ENCODE assay signal across 31 cellular contexts in the genomic region with DNA sequence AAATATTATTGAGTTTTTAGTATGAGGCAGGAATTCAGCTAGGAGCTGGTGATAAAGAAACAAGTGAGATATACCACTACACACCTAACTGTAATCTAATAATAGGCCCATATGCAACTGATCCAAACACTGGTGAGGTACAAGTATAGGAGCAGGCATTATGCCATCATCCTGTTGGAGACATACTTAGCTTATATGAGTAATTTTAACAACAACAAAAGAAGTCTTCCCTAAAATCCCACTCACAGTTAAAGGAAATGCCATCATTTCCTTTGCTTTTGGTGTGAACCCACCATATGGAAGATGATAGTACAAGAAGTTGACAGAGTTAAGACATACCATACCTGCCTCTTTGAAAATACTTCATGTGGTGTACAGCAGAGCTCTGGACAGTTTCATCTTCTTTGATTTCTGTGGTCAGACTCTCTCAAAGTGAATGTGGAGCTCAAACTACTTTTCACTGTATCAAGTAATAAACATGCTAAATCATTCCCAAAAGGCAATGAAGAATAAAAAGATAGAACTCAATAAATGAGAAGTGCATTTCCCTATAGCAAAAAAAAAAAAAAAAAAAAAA.
A peak's percentile ranks its signal among the peaks of the same experiment; 100 is the strongest.
DNase-seq lines count a peak whose midpoint lies in the region; ATAC-seq and TF ChIP-seq lines count a peak whose summit lies in the region.
"Had no signal": no experiment of that assay in that cellular context is flagged by ENCODE, and none has a peak within 500 bp of the region (broad histone marks: within the 10 kb centered on the region; RNA-seq: fewer than 3 reads in every experiment).

No MANE protein-coding gene starts in this region.

- peak; percentile 36 to 59 for ATAC-seq in activated naive CD4-positive, alpha-beta T cell treated with anti-CD3 and anti-CD28 coated beads, Interleukin-2, amount 50 U/mL, for 72 hours
- peak; percentile 54; the same call in 1 of the 3 replicates for ATAC-seq in RWPE2 (ENCODE audit: low read depth)
- no peak for ATAC-seq in T-helper 17 cell
- ATAC-seq: activated CD4-positive, CD25-positive, alpha-beta regulatory T cell treated with anti-CD3 and anti-CD28 coated beads, Interleukin-2, amount 50 U/mL, for 24 hours; activated T-cell treated with anti-CD3 and anti-CD28 coated beads, Interleukin-2, amount 50 U/mL, for 72 hours; effector memory CD8-positive, alpha-beta T cell; GM23338; lower lobe of right lung; mucosa of descending colon; natural killer cell; psoas muscle; stimulated activated naive B cell treated with anti-CD40 and anti-IgM and Interleukin-4, amounts not matched to agents 10 μg/mL and 1 μg/mL and 100 μg/mL, for 72 hours; upper lobe of right lung had no signal

- H3K4me3 ChIP-seq in RWPE2 (ENCODE audit: severe bottlenecking) (no peak overlapping the region), skeletal muscle satellite cell (ENCODE audit: low read length) (no peak overlapping the region), dorsolateral prefrontal cortex (no peak overlapping the region)
- H3K4me3 ChIP-seq: GM23338, lower lobe of right lung, MG63, mucosa of descending colon, psoas muscle, suprapubic skin, upper lobe of right lung had no signal

- H3K36me3 Mint-ChIP-seq in activated naive CD4-positive, alpha-beta T cell treated with anti-CD3 and anti-CD28 coated beads, Interleukin-2, amount 50 U/mL, for 72 hours, result peaks cover 5% of the 10 kb centered on the region in 2 donors
- no peaks in the 10 kb centered on the region for H3K36me3 Mint-ChIP-seq in T-helper 17 cell (ENCODE audit: low read depth)
- H3K36me3 Mint-ChIP-seq: natural killer cell; stimulated activated naive B cell treated with anti-CD40 and anti-IgM and Interleukin-4, amounts not matched to agents 10 μg/mL and 1 μg/mL and 100 μg/mL, for 72 hours had no signal

- no peak for DNase-seq in activated naive CD4-positive, alpha-beta T cell treated with anti-CD3 and anti-CD28 coated beads, Interleukin-2, amount 50 U/mL, for 72 hours (ENCODE audit: low spot score in 2 of 2)
- no peak for DNase-seq in activated naive CD4-positive, alpha-beta T cell treated with anti-CD3 and anti-CD28 coated beads, Interleukin-2, amount 50 U/mL, for 16 hours
- no peak for DNase-seq in RWPE2 (ENCODE audit: low spot score)
- peak; percentile 36 for DNase-seq in dermis blood vessel endothelial cell
- no peak for DNase-seq in dorsolateral prefrontal cortex
- no peak for DNase-seq in HT-29 (ENCODE audit: low spot score)
- no peak for DNase-seq in T-helper 17 cell
- DNase-seq: 8988T; activated CD4-positive, alpha-beta memory T cell treated with anti-CD3 and anti-CD28 coated beads for 36 hours; activated naive CD4-positive, alpha-beta T cell; activated T-cell treated with anti-CD3 and anti-CD28 coated beads, Interleukin-2, amount 50 U/mL, for 72 hours; Caco-2; effector memory CD8-positive, alpha-beta T cell; KG1; lower lobe of right lung; MG63; mucosa of descending colon; natural killer cell; NCI-H1105 treated with DMSO at 0.1 percent for 48 hours; NCI-H2029; NCI-H526; NK-92 treated with Interleukin-12 subunit alpha and Interleukin-12 subunit beta, amount 100 ng/mL, for 24 hours; occipital lobe; psoas muscle; stimulated activated naive B cell treated with anti-CD40 and anti-IgM and Interleukin-4, amounts not matched to agents 10 μg/mL and 1 μg/mL and 100 μg/mL, for 72 hours; upper lobe of right lung had no signal

- TF ChIP-seq CTCF in RWPE2 (IDR thresholded peaks at IDR 0.05; ENCODE audit: poor library complexity, severe bottlenecking), result no peak
- TF ChIP-seq CTCF in dorsolateral prefrontal cortex (IDR thresholded peaks at IDR 0.05 in 54 of 56, conservative IDR thresholded peaks at IDR 0.05 in 2 of 56; ENCODE audit: low read depth in 1 of 56, partially characterized antibody in 56 of 56), result no peak

- peak overlapping the region; percentile 3 for H3K4me2 ChIP-seq in skeletal muscle satellite cell (ENCODE audit: low read length)
- H3K4me2 ChIP-seq: GM23338 had no signal

- H3K4me3 Mint-ChIP-seq in T-helper 17 cell, result no peak overlapping the region
- H3K4me3 Mint-ChIP-seq: activated CD4-positive, alpha-beta memory T cell treated with anti-CD3 and anti-CD28 coated beads for 36 hours; activated T-cell treated with anti-CD3 and anti-CD28 coated beads, Interleukin-2, amount 50 U/mL, for 72 hours; effector memory CD8-positive, alpha-beta T cell; GM23338; natural killer cell; stimulated activated naive B cell treated with anti-CD40 and anti-IgM and Interleukin-4, amounts not matched to agents 10 μg/mL and 1 μg/mL and 100 μg/mL, for 72 hours had no signal

- H3K27me3 ChIP-seq in RWPE2 (ENCODE audit: insufficient read depth, poor library complexity, severe bottlenecking), result no peaks in the 10 kb centered on the region
- no peaks in the 10 kb centered on the region for H3K27me3 ChIP-seq in skeletal muscle satellite cell (ENCODE audit: control insufficient read depth, insufficient read depth, low read length)
- H3K27me3 ChIP-seq in dorsolateral prefrontal cortex, result peaks cover 0 to 2% (median 0%) of the 10 kb centered on the region in 45 donors
- H3K27me3 ChIP-seq: MG63, suprapubic skin, upper lobe of right lung had no signal

- H3K9me3 ChIP-seq in RWPE2 (ENCODE audit: severe bottlenecking) (no peaks in the 10 kb centered on the region), skeletal muscle satellite cell (replicated peaks; ENCODE audit: low read length) (no peaks in the 10 kb centered on the region), T-helper 17 cell (ENCODE audit: control insufficient read depth, low read length, poor library complexity, severe bottlenecking) (no peaks in the 10 kb centered on the region)
- H3K9me3 ChIP-seq: Caco-2, lower lobe of right lung, mucosa of descending colon, psoas muscle, suprapubic skin, upper lobe of right lung had no signal

- H3K9me3 Mint-ChIP-seq in activated naive CD4-positive, alpha-beta T cell treated with anti-CD3 and anti-CD28 coated beads, Interleukin-2, amount 50 U/mL, for 72 hours, result peaks cover 8% of the 10 kb centered on the region in 2 donors

- peaks cover 2% of the 10 kb centered on the region for H3K4me1 Mint-ChIP-seq in T-helper 17 cell
- H3K4me1 Mint-ChIP-seq: natural killer cell had no signal

- H3K27ac Mint-ChIP-seq in activated naive CD4-positive, alpha-beta T cell treated with anti-CD3 and anti-CD28 coated beads, Interleukin-2, amount 50 U/mL, for 72 hours, result no peak overlapping the region
- no peak overlapping the region for H3K27ac Mint-ChIP-seq in T-helper 17 cell
- H3K27ac Mint-ChIP-seq: activated CD4-positive, alpha-beta memory T cell treated with anti-CD3 and anti-CD28 coated beads for 36 hours; activated T-cell treated with anti-CD3 and anti-CD28 coated beads, Interleukin-2, amount 50 U/mL, for 72 hours; effector memory CD8-positive, alpha-beta T cell; natural killer cell; stimulated activated naive B cell treated with anti-CD40 and anti-IgM and Interleukin-4, amounts not matched to agents 10 μg/mL and 1 μg/mL and 100 μg/mL, for 72 hours had no signal

- H3K36me3 ChIP-seq in RWPE2 (ENCODE audit: low read depth) (no peaks in the 10 kb centered on the region), skeletal muscle satellite cell (ENCODE audit: insufficient read depth, low read length) (no peaks in the 10 kb centered on the region)
- H3K36me3 ChIP-seq: lower lobe of right lung, MG63, suprapubic skin, upper lobe of right lung had no signal

- H3K27me3 Mint-ChIP-seq in T-helper 17 cell, result no peaks in the 10 kb centered on the region
- H3K27me3 Mint-ChIP-seq: activated CD4-positive, alpha-beta memory T cell treated with anti-CD3 and anti-CD28 coated beads for 36 hours; effector memory CD8-positive, alpha-beta T cell; stimulated activated naive B cell treated with anti-CD40 and anti-IgM and Interleukin-4, amounts not matched to agents 10 μg/mL and 1 μg/mL and 100 μg/mL, for 72 hours had no signal

- intact Hi-C loops in dorsolateral prefrontal cortex (cut with DNase I), result no loop called here

- H3K27ac ChIP-seq in RWPE2 (ENCODE audit: poor library complexity, severe bottlenecking) (no peak overlapping the region), dorsolateral prefrontal cortex (no peak overlapping the region)
- H3K27ac ChIP-seq: C4-2B, lower lobe of right lung, psoas muscle, suprapubic skin, upper lobe of right lung had no signal

- no peaks in the 10 kb centered on the region for H3K4me1 ChIP-seq in RWPE2 (ENCODE audit: insufficient read depth, poor library complexity, severe bottlenecking)
- H3K4me1 ChIP-seq in skeletal muscle satellite cell (ENCODE audit: control insufficient read depth, insufficient read depth, low read length), result peaks cover 22% of the 10 kb centered on the region
- H3K4me1 ChIP-seq: lower lobe of right lung, psoas muscle, suprapubic skin, upper lobe of right lung had no signal

- H3K9ac ChIP-seq in skeletal muscle satellite cell (ENCODE audit: low read depth, low read length), result no peak overlapping the region
